Comparison of ENCODE assay signal across 1 cellular context in genomic region chr6:167978607-167979006, GRCh38.
TF ChIP-seq lines count a peak whose summit lies in the region.

No MANE protein-coding gene starts in this region.

TF ChIP-seq in HepG2, 621 proteins besides CTCF, POLR2A, EP300 and RAD21 (continued from another document):
- TF ChIP-seq, protein P1, sequence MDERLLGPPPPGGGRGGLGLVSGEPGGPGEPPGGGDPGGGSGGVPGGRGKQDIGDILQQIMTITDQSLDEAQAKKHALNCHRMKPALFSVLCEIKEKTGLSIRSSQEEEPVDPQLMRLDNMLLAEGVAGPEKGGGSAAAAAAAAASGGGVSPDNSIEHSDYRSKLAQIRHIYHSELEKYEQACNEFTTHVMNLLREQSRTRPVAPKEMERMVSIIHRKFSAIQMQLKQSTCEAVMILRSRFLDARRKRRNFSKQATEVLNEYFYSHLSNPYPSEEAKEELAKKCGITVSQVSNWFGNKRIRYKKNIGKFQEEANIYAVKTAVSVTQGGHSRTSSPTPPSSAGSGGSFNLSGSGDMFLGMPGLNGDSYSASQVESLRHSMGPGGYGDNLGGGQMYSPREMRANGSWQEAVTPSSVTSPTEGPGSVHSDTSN (CRISPR knock-in tag; IDR thresholded peaks at IDR 0.05): peak; percentile 76
- TF ChIP-seq, protein P2, sequence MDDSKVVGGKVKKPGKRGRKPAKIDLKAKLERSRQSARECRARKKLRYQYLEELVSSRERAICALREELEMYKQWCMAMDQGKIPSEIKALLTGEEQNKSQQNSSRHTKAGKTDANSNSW (CRISPR knock-in tag; IDR thresholded peaks at IDR 0.05; ENCODE audit: borderline replicate concordance): no peak
- TF ChIP-seq TFDP1 (CRISPR knock-in tag; IDR thresholded peaks at IDR 0.05; ENCODE audit: borderline replicate concordance) (peak; percentile 33; the same call in 1 of the 2 replicates), NFYB (CRISPR knock-in tag; IDR thresholded peaks at IDR 0.05) (peak; percentile 54; the same call in 1 of the 2 replicates), ATF1 (CRISPR knock-in tag; IDR thresholded peaks at IDR 0.05) (peak; percentile 53; the same call in 1 of the 2 replicates), CREB1 (IDR thresholded peaks at IDR 0.05) (no peak), CREB1 (CRISPR knock-in tag; IDR thresholded peaks at IDR 0.05) (peak; percentile 60), RCOR2 (CRISPR knock-in tag; IDR thresholded peaks at IDR 0.05) (no peak), FOXK2 (IDR thresholded peaks at IDR 0.05) (no peak), NFYC (CRISPR knock-in tag; IDR thresholded peaks at IDR 0.05) (peak; percentile 69), TCF7 (IDR thresholded peaks at IDR 0.05; ENCODE audit: low read depth) (peak; percentile 35; the same call in 1 of the 2 replicates), U2AF2 (IDR thresholded peaks at IDR 0.05; ENCODE audit: low read depth, low read length) (no peak), FLYWCH1 (CRISPR knock-in tag; IDR thresholded peaks at IDR 0.05) (no peak), ZBTB7A (CRISPR knock-in tag; IDR thresholded peaks at IDR 0.05) (no peak)
- TF ChIP-seq, protein P3, sequence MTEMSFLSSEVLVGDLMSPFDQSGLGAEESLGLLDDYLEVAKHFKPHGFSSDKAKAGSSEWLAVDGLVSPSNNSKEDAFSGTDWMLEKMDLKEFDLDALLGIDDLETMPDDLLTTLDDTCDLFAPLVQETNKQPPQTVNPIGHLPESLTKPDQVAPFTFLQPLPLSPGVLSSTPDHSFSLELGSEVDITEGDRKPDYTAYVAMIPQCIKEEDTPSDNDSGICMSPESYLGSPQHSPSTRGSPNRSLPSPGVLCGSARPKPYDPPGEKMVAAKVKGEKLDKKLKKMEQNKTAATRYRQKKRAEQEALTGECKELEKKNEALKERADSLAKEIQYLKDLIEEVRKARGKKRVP (CRISPR knock-in tag; IDR thresholded peaks at IDR 0.05): no peak
- TF ChIP-seq, protein P4, sequence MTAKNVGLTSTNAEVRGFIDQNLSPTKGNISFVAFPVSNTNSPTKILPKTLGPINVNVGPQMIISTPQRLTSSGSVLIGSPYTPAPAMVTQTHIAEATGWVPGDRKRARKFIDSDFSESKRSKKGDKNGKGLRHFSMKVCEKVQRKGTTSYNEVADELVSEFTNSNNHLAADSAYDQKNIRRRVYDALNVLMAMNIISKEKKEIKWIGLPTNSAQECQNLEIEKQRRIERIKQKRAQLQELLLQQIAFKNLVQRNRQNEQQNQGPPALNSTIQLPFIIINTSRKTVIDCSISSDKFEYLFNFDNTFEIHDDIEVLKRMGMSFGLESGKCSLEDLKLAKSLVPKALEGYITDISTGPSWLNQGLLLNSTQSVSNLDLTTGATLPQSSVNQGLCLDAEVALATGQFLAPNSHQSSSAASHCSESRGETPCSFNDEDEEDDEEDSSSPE (CRISPR knock-in tag; IDR thresholded peaks at IDR 0.05): peak; percentile 28; the same call in 1 of the 2 replicates
- TF ChIP-seq, protein P5, sequence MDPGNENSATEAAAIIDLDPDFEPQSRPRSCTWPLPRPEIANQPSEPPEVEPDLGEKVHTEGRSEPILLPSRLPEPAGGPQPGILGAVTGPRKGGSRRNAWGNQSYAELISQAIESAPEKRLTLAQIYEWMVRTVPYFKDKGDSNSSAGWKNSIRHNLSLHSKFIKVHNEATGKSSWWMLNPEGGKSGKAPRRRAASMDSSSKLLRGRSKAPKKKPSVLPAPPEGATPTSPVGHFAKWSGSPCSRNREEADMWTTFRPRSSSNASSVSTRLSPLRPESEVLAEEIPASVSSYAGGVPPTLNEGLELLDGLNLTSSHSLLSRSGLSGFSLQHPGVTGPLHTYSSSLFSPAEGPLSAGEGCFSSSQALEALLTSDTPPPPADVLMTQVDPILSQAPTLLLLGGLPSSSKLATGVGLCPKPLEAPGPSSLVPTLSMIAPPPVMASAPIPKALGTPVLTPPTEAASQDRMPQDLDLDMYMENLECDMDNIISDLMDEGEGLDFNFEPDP (CRISPR knock-in tag; conservative IDR thresholded peaks at IDR 0.05): 0 out of 2 replicates have a peak, but pooled peaks have one; percentile 66
